ENCODE assay signal across 8 cellular contexts in the genomic region with DNA sequence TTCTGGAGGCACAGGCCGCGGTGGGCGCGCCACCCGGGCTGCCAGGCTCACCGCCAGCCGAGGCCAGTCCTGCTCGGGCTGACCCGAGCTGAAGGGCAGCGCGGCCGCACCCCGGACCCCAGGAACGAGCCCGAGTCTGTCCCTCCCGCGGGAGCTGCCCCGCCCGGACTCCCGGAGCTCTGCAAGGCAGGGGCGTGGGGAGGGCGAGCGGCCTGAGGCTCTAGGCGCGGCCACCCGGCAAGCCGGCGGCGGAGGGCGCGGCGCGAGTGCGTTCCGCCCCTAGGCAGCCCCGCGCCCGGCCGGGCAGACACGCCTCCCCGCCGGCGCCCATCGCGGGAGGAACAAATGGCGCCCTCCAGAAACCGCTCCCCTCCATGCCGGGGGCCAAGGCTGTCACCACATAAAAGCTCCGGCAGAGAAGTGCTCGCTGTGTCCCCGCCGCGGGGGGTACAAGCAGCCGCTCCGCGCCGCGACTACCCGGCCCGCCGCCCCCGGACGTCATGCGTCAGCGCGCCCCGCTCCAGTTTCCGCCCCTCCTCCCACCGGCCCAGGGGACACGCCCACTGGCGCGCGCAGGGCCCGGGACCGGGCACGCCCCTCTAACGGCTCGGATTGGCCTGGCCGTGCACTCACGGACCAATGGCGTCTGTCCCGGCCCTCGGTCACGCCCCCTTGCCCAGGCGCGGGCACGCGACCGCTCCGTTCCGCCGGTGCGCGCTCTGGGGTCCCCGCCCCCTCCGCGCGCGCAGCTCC. TPM values are rescaled to one million over a fixed set of nuclear protein-coding genes. Genes with fewer than 3 reads are reported as not detected.
DNase-seq lines count a peak whose midpoint lies in the region; ATAC-seq, FAIRE-seq and TF ChIP-seq lines count a peak whose summit lies in the region.

No MANE protein-coding gene starts in this region.

- ATAC-seq in HG02678 (IDR thresholded peaks at IDR 0.05; ENCODE audit: unreplicated experiment), result peak; percentile 60
- peak; percentile 80 to 92 (median 84) for ATAC-seq in pancreas

- H3K27ac ChIP-seq in cardiac muscle cell (peak overlapping the region; percentile 87), pancreas (peak overlapping the region; percentile 85 to 99 (median 98)), thyroid gland (peak overlapping the region; percentile 99 to 100 (median 99))

- intact Hi-C loops in pancreas (cut with DNase I), result loop anchor here in 1 of 3 donors (10.0 kb wide), 2 partner anchors 59 to 91 kb away; no protein-coding TSS in a partner anchor
- intact Hi-C loops in thyroid gland (cut with DNase I), result loop anchor here (5.0 to 10.0 kb wide), 3 partner anchors 41 to 159 kb away; no protein-coding TSS in a partner anchor

- H3K9me3 ChIP-seq in adipocyte (ENCODE audit: control insufficient read depth, low read length), result peaks cover 5% of the 10 kb centered on the region
- no peaks in the 10 kb centered on the region for H3K9me3 ChIP-seq in cardiac muscle cell (ENCODE audit: low read depth)
- H3K9me3 ChIP-seq in pancreas, result no peaks in the 10 kb centered on the region
- H3K9me3 ChIP-seq in thyroid gland, result no peaks in the 10 kb centered on the region

- no peak for TF ChIP-seq CTCF in GM12875 (IDR thresholded peaks at IDR 0.05; ENCODE audit: borderline replicate concordance, insufficient read depth, low read depth, low read length)
- no peak for TF ChIP-seq CTCF in cardiac muscle cell (IDR thresholded peaks at IDR 0.05; ENCODE audit: low read depth, low read length)
- TF ChIP-seq CTCF in pancreas (IDR thresholded peaks at IDR 0.05), result no peak
- peak in 1 of 6 experiments; percentile 15 for TF ChIP-seq CTCF in thyroid gland (IDR thresholded peaks at IDR 0.05)

- H3K27me3 ChIP-seq in adipocyte (replicated peaks; ENCODE audit: control insufficient read depth, insufficient read depth, low read length), result no peaks in the 10 kb centered on the region
- H3K27me3 ChIP-seq in cardiac muscle cell, result no peaks in the 10 kb centered on the region
- no peaks in the 10 kb centered on the region for H3K27me3 ChIP-seq in pancreas
- H3K27me3 ChIP-seq in thyroid gland, result no peaks in the 10 kb centered on the region

- TF ChIP-seq POLR2A in thyroid gland (IDR thresholded peaks at IDR 0.05), result peak; percentile 85 to 87

- WGBS in pancreas, 2 donors, result 0 to 1% methylated on average over 52 to 99 of the region's 99 CpGs
- WGBS in thyroid gland, 2 donors, result 0% methylated on average over 2 to 8 of the region's 99 CpGs

- H3K9ac ChIP-seq in adipocyte (ENCODE audit: low read length), result peak overlapping the region; percentile 95

- H3K4me3 ChIP-seq in GM12875 (ENCODE audit: low read depth, low read length) (peak overlapping the region; percentile 83), adipocyte (ENCODE audit: low read length) (peak overlapping the region; percentile 87), cardiac muscle cell (peak overlapping the region; percentile 95), pancreas (peak overlapping the region; percentile 63 to 97 (median 81)), thyroid gland (replicated peaks in 1 of 3) (peak overlapping the region; percentile 79 to 84 (median 80))

- H3K36me3 ChIP-seq in adipocyte (ENCODE audit: control insufficient read depth, insufficient read depth, low read length, severe bottlenecking), result no peaks in the 10 kb centered on the region
- H3K36me3 ChIP-seq in cardiac muscle cell, result no peaks in the 10 kb centered on the region
- no peaks in the 10 kb centered on the region for H3K36me3 ChIP-seq in pancreas
- H3K36me3 ChIP-seq in thyroid gland, result no peaks in the 10 kb centered on the region

- no peak for FAIRE-seq in pancreas (lab: Jason Lieb, UNC)

- DNase-seq in NCI-H1105 (lab: John Stamatoyannopoulos, UW) (peak; percentile 82), SW 1271 (lab: John Stamatoyannopoulos, UW) (peak; percentile 67 to 85), adipocyte (ENCODE audit: low read depth) (peak; percentile 99), cardiac muscle cell (ENCODE audit: low read depth in 1 of 2, low spot score in 1 of 2) (peak; percentile 98 to 99), pancreas (peak; percentile 97 to 100 (median 98)), thyroid gland (peak; percentile 98 to 99)

- H3K4me1 ChIP-seq in adipocyte (ENCODE audit: control insufficient read depth, insufficient read depth, low read length) (peaks cover 27% of the 10 kb centered on the region), cardiac muscle cell (ENCODE audit: low read depth) (peaks cover 15% of the 10 kb centered on the region), pancreas (peaks cover 0 to 25% (median 10%) of the 10 kb centered on the region in 3 donors), thyroid gland (peaks cover 29 to 30% of the 10 kb centered on the region in 2 donors)

RNA-seq across cellular contexts. Expression of a gene that starts 0.5 kb away (rescaled TPM):
- total RNA-seq in cardiac muscle cell (26.3 and 35.7 TPM in 2 replicates), pancreas (10 to 100 TPM; 28.6 to 57.1 (median 37.2) TPM), thyroid gland (100 to 1,000 TPM in 2 of 4 donors, 10 to 100 TPM in 2; 84.0 to 117 (median 97.6) TPM)
- polyA plus RNA-seq in cardiac muscle cell (15.1 and 34.8 TPM in 2 replicates), pancreas (10 to 100 TPM; 12.3 to 18.7 TPM)

Comparison
In these comparisons a context has a peak if more than half of its experiments do, and no peak if none do; other contexts are left out.
1. Peak in every context shown above with its lines: DNase-seq, ATAC-seq, H3K4me3 ChIP-seq and H3K27ac ChIP-seq.